Comparison of ENCODE assay signal across 9 cellular contexts in genomic region chr12:120228041-120228290, GRCh38. TPM values are rescaled to one million over a fixed set of nuclear protein-coding genes. Genes with fewer than 3 reads are reported as not detected.
DNase-seq lines count a peak whose midpoint lies in the region; ATAC-seq and TF ChIP-seq lines count a peak whose summit lies in the region.
"Had no signal": no experiment of that assay in that cellular context is flagged by ENCODE, and none has a peak within 500 bp of the region (broad histone marks: within the 10 kb centered on the region; RNA-seq: fewer than 3 reads in every experiment).

No MANE protein-coding gene starts in this region.

- peak overlapping the region in 2 of 3 donors; percentile 29 to 33 for H3K4me3 ChIP-seq in right lobe of liver
- H3K4me3 ChIP-seq in thoracic aorta: peak overlapping the region; percentile 39
- no peak overlapping the region for H3K4me3 ChIP-seq in brain microvascular endothelial cell (ENCODE audit: low read depth, low read length)
- H3K4me3 ChIP-seq: mucosa of descending colon had no signal

- no peaks in the 10 kb centered on the region for H3K27me3 Mint-ChIP-seq in activated naive CD4-positive, alpha-beta T cell treated with anti-CD3 and anti-CD28 coated beads for 36 hours (ENCODE audit: low read depth)
- no peaks in the 10 kb centered on the region for H3K27me3 Mint-ChIP-seq in activated naive CD8-positive, alpha-beta T cell treated with anti-CD3 and anti-CD28 coated beads for 36 hours

- H3K4me1 Mint-ChIP-seq in activated naive CD4-positive, alpha-beta T cell treated with anti-CD3 and anti-CD28 coated beads for 36 hours (ENCODE audit: low read depth): peaks cover 84% of the 10 kb centered on the region
- peaks cover 75% of the 10 kb centered on the region for H3K4me1 Mint-ChIP-seq in activated naive CD8-positive, alpha-beta T cell treated with anti-CD3 and anti-CD28 coated beads for 36 hours

- peak in 1 of 4 donors; percentile 1 for ATAC-seq in right lobe of liver
- no peak for ATAC-seq in thoracic aorta (ENCODE audit: insufficient number of reproducible peaks, low FRiP score, low read depth)
- ATAC-seq in HG02938 (IDR thresholded peaks at IDR 0.05; ENCODE audit: unreplicated experiment): no peak

- H3K4me1 ChIP-seq in right lobe of liver (peaks cover 0 to 67% (median 37%) of the 10 kb centered on the region in 4 donors), thoracic aorta (ENCODE audit: control insufficient read depth in 1 of 2, low read depth in 2 of 2) (peaks cover 51 to 74% of the 10 kb centered on the region in 2 donors)

- H3K4me3 Mint-ChIP-seq in activated naive CD4-positive, alpha-beta T cell treated with anti-CD3 and anti-CD28 coated beads for 36 hours: no peak overlapping the region
- no peak overlapping the region for H3K4me3 Mint-ChIP-seq in activated naive CD8-positive, alpha-beta T cell treated with anti-CD3 and anti-CD28 coated beads for 36 hours

- intact Hi-C loops in activated naive CD4-positive, alpha-beta T cell treated with anti-CD3 and anti-CD28 coated beads for 36 hours (cut with micrococcal nuclease): loop anchor here (1.0 to 10.0 kb wide), 4 partner anchors 37 to 207 kb away; partner anchors contain the start of genes COX6A1 and PXN
- intact Hi-C loops in right lobe of liver (cut with DNase I): loop anchor here (5.0 kb wide), 2 partner anchors 34 to 39 kb away; partner anchors contain the start of gene PXN (in 1 of the 2)

- peak overlapping the region; percentile 84 for H3K27ac Mint-ChIP-seq in activated naive CD4-positive, alpha-beta T cell treated with anti-CD3 and anti-CD28 coated beads for 36 hours
- peak overlapping the region; percentile 23 for H3K27ac Mint-ChIP-seq in activated naive CD8-positive, alpha-beta T cell treated with anti-CD3 and anti-CD28 coated beads for 36 hours

- H3K36me3 ChIP-seq in right lobe of liver (peaks cover 0 to 8% (median under 1%) of the 10 kb centered on the region in 4 donors), thoracic aorta (peaks cover 7% of the 10 kb centered on the region), brain microvascular endothelial cell (replicated peaks) (peaks cover 34% of the 10 kb centered on the region)

- H3K9me3 ChIP-seq in right lobe of liver: no peaks in the 10 kb centered on the region
- no peaks in the 10 kb centered on the region for H3K9me3 ChIP-seq in thoracic aorta
- H3K9me3 ChIP-seq: mucosa of descending colon had no signal

- in situ Hi-C loops in brain microvascular endothelial cell (cut with HindIII; ENCODE audit: low pct_ligation_motif_present, low sequenced_read_pairs): no loop called here

- peaks cover 10% of the 10 kb centered on the region for H3K36me3 Mint-ChIP-seq in activated naive CD4-positive, alpha-beta T cell treated with anti-CD3 and anti-CD28 coated beads for 36 hours (ENCODE audit: low read depth)
- peaks cover 2% of the 10 kb centered on the region for H3K36me3 Mint-ChIP-seq in activated naive CD8-positive, alpha-beta T cell treated with anti-CD3 and anti-CD28 coated beads for 36 hours

- H3K27ac ChIP-seq in right lobe of liver (peak overlapping the region; percentile 20 to 90 (median 82)), thoracic aorta (no peak overlapping the region), brain microvascular endothelial cell (no peak overlapping the region)

- CTCF ChIA-PET in activated naive CD4-positive, alpha-beta T cell treated with anti-CD3 and anti-CD28 coated beads for 36 hours (lab: Charles Lee): interaction anchor here (0.6 to 10.8 kb wide), 21 partner anchors 8 to 264 kb away, joined by 3 to 637 read pairs (median 10); partner anchors contain the start of genes PXN, RNU4-1, RNU4-2 and RPLP0

- no CpG with 5 or more reads among the region's 3 CpGs for WGBS in right lobe of liver (ENCODE audit: insufficient coverage, low coverage, low lambda C conversion rate, missing lambda C conversion rate)

- H3K27me3 ChIP-seq in right lobe of liver: no peaks in the 10 kb centered on the region
- H3K27me3 ChIP-seq in thoracic aorta (replicated peaks; ENCODE audit: insufficient read depth): no peaks in the 10 kb centered on the region
- no peaks in the 10 kb centered on the region for H3K27me3 ChIP-seq in brain microvascular endothelial cell (replicated peaks)

- TF ChIP-seq POLR2A in right lobe of liver (IDR thresholded peaks at IDR 0.05): no peak

- TF ChIP-seq CTCF in right lobe of liver (IDR thresholded peaks at IDR 0.05) (no peak), thoracic aorta (IDR thresholded peaks at IDR 0.05) (no peak), brain microvascular endothelial cell (IDR thresholded peaks at IDR 0.05; ENCODE audit: low read depth, low read length, missing control alignments) (no peak)

- no peak for DNase-seq in activated naive CD4-positive, alpha-beta T cell treated with anti-CD3 and anti-CD28 coated beads for 36 hours
- no peak for DNase-seq in activated naive CD4-positive, alpha-beta T cell treated with Interleukin-2 at 50 U/mL for 16 hours
- DNase-seq in activated naive CD8-positive, alpha-beta T cell treated with anti-CD3 and anti-CD28 coated beads for 36 hours: no peak
- DNase-seq in right lobe of liver: no peak
- DNase-seq in thoracic aorta (ENCODE audit: low spot score): no peak
- no peak for DNase-seq in mesenteric fat pad (ENCODE audit: low spot score)
- DNase-seq in brain microvascular endothelial cell: no peak

- H3K9me3 Mint-ChIP-seq in activated naive CD4-positive, alpha-beta T cell treated with anti-CD3 and anti-CD28 coated beads for 36 hours: no peaks in the 10 kb centered on the region
- H3K9me3 Mint-ChIP-seq in activated naive CD8-positive, alpha-beta T cell treated with anti-CD3 and anti-CD28 coated beads for 36 hours: no peaks in the 10 kb centered on the region

RNA-seq across cellular contexts. Expression of gene RPLP0, which starts 27.1 kb away (rescaled TPM):
- 1,000 to 10,000 TPM; 5,065 to 5,278 TPM for total RNA-seq in activated naive CD4-positive, alpha-beta T cell treated with anti-CD3 and anti-CD28 coated beads for 36 hours
- total RNA-seq in activated naive CD8-positive, alpha-beta T cell treated with anti-CD3 and anti-CD28 coated beads for 36 hours: 1,000 to 10,000 TPM; 3,852 to 4,173 TPM
- total RNA-seq in right lobe of liver (1,000 to 10,000 TPM in 2 of 6 experiments, 100 to 1,000 TPM in 4; 549 to 1,070 (median 665) TPM), thoracic aorta (1,000 to 10,000 TPM; 1,020 to 1,220 TPM), mesenteric fat pad (1,415 TPM)

RNA-seq across cellular contexts. Expression of gene GCN1, which starts 33.5 kb away (rescaled TPM):
- 100 to 1,000 TPM; 122 to 128 TPM for total RNA-seq in activated naive CD4-positive, alpha-beta T cell treated with anti-CD3 and anti-CD28 coated beads for 36 hours
- 100 to 1,000 TPM; 143 to 146 TPM for total RNA-seq in activated naive CD8-positive, alpha-beta T cell treated with anti-CD3 and anti-CD28 coated beads for 36 hours
- 10 to 100 TPM; 29.9 to 62.8 (median 39.4) TPM for total RNA-seq in right lobe of liver
- total RNA-seq in thoracic aorta: 10 to 100 TPM; 56.8 to 91.5 TPM
- 97.0 TPM for total RNA-seq in mesenteric fat pad

RNA-seq across cellular contexts. Expression of gene PXN, which starts 37.6 kb away (rescaled TPM):
- 100 to 1,000 TPM; 109 to 112 TPM for total RNA-seq in activated naive CD4-positive, alpha-beta T cell treated with anti-CD3 and anti-CD28 coated beads for 36 hours
- total RNA-seq in activated naive CD8-positive, alpha-beta T cell treated with anti-CD3 and anti-CD28 coated beads for 36 hours: 10 to 100 TPM; 37.1 to 39.2 TPM
- total RNA-seq in right lobe of liver (10 to 100 TPM; 15.1 to 32.6 (median 24.1) TPM), thoracic aorta (100 to 1,000 TPM in 1 of 2 donors, 10 to 100 TPM in 1; 93.0 to 105 TPM), mesenteric fat pad (123 TPM)

Comparison
In these comparisons a context has a peak if more than half of its experiments do, and no peak if none do; other contexts are left out.
1. H3K27ac ChIP-seq: peak in right lobe of liver (3 of 3); none in thoracic aorta (0 of 2) and brain microvascular endothelial cell (single experiment).